ENCODE assay signal across 8 cellular contexts in the genomic region with DNA sequence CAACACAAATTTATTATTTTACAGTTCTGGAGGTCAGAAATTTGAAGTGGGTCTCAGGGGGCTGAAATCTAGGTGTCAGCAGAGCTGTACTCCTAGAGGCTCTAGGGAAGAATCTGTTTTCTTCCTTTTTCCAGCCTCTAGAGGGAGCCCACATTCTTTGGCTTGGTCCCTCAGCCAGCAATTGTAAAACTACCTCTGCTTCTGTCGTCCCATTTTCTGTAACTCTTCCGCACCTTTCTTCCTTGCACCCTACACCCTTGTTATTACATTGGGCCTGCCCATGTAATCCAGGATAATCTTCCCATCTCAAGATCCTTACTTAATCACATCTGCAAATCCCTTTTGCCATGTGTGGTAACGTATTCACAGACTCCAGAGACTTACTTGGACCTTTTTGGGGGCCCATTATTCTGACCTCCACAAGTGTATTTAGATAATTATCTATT. TPM values are rescaled to one million over a fixed set of nuclear protein-coding genes. Genes with fewer than 3 reads are reported as not detected.
DNase-seq lines count a peak whose midpoint lies in the region; ATAC-seq, FAIRE-seq and TF ChIP-seq lines count a peak whose summit lies in the region.

No MANE protein-coding gene starts in this region.

- H2AFZ ChIP-seq in SU-DHL-6 (ENCODE audit: low read depth, low read length, severe bottlenecking): no peak overlapping the region

- H3K27ac ChIP-seq in SU-DHL-6 (ENCODE audit: low read depth, low read length) (no peak overlapping the region), kidney (ENCODE audit: low read depth in 2 of 2, low read length in 2 of 2) (no peak overlapping the region)

- no peaks in the 10 kb centered on the region for H3K79me2 ChIP-seq in SU-DHL-6 (ENCODE audit: insufficient read depth, low read length)

- H4K20me1 ChIP-seq in SU-DHL-6 (ENCODE audit: low read depth, low read length): no peaks in the 10 kb centered on the region

- H3K4me1 ChIP-seq in kidney (ENCODE audit: control insufficient read depth in 1 of 2, insufficient read depth in 1 of 2, low read depth in 1 of 2, low read length in 2 of 2): peaks cover 2 to 5% of the 10 kb centered on the region in 2 donors

- intact Hi-C loops in kidney (cut with DNase I): loop anchor here (5.0 kb wide), 1 partner anchor 68 kb away; no protein-coding TSS in a partner anchor

- H3K27me3 ChIP-seq in SU-DHL-6 (ENCODE audit: low read length) (no peaks in the 10 kb centered on the region), bronchial epithelial cell (ENCODE audit: control insufficient read depth, insufficient read depth, low read length) (no peaks in the 10 kb centered on the region)

- ATAC-seq in HG02973 (IDR thresholded peaks at IDR 0.05; ENCODE audit: unreplicated experiment): no peak

- DNase-seq in SIG-M5 treated with dmso at 0.1 percent for 504 hours (lab: John Stamatoyannopoulos, UW; ENCODE audit: unreplicated experiment) (peak; percentile 86), SIG-M5 (lab: John Stamatoyannopoulos, UW) (no peak), NCI-H128 (lab: John Stamatoyannopoulos, UW; ENCODE audit: unreplicated experiment) (peak; percentile 9), bronchial epithelial cell (ENCODE audit: low read depth) (peak; percentile 63), kidney (no peak)
- DNase-seq in stimulated activated CD4-positive, alpha-beta T cell treated with anti-CD3 and anti-CD28 coated beads, Interleukin-2, amount 100 ng/mL, for 4 hours (ENCODE audit: low read depth): peak; percentile 34

- peak overlapping the region; percentile 11 for H3K4me2 ChIP-seq in SU-DHL-6 (ENCODE audit: low read depth, low read length, poor library complexity, severe bottlenecking)

- no peaks in the 10 kb centered on the region for H3K9me2 ChIP-seq in SU-DHL-6 (replicated peaks; ENCODE audit: insufficient read depth, low read length)

- H3K4me3 ChIP-seq in SU-DHL-6 (ENCODE audit: insufficient read depth, low read length, poor library complexity, severe bottlenecking) (no peak overlapping the region), bronchial epithelial cell (ENCODE audit: low read depth, low read length) (no peak overlapping the region), kidney (ENCODE audit: low read length in 2 of 2) (no peak overlapping the region)

- H3K9ac ChIP-seq in SU-DHL-6 (ENCODE audit: low read length): no peak overlapping the region
- H3K9ac ChIP-seq in kidney (ENCODE audit: low read length in 2 of 2): no peak overlapping the region

- FAIRE-seq in bronchial epithelial cell (lab: Jason Lieb, UNC) (no peak), kidney (lab: Jason Lieb, UNC) (no peak)

- peak; percentile 62 for TF ChIP-seq CTCF in SU-DHL-6 (IDR thresholded peaks at IDR 0.05; ENCODE audit: insufficient read depth, low read length, poor library complexity, severe bottlenecking)
- peak; percentile 91 for TF ChIP-seq CTCF in bronchial epithelial cell (IDR thresholded peaks at IDR 0.05; ENCODE audit: insufficient read depth, low read length, severe bottlenecking)
- peak; percentile 82 for TF ChIP-seq CTCF in kidney (IDR thresholded peaks at IDR 0.05; ENCODE audit: borderline replicate concordance, extremely low read depth, insufficient read depth)

- no peaks in the 10 kb centered on the region for H3K9me3 ChIP-seq in SU-DHL-6 (ENCODE audit: insufficient read depth, low read length)
- H3K9me3 ChIP-seq in kidney (ENCODE audit: control insufficient read depth in 1 of 2, low read length in 2 of 2): no peaks in the 10 kb centered on the region

- H3K36me3 ChIP-seq in SU-DHL-6 (ENCODE audit: low read length) (no peaks in the 10 kb centered on the region), bronchial epithelial cell (ENCODE audit: control insufficient read depth, insufficient read depth, low read length) (no peaks in the 10 kb centered on the region), kidney (ENCODE audit: control insufficient read depth in 1 of 2, insufficient read depth in 2 of 2, low read length in 2 of 2) (no peaks in the 10 kb centered on the region)

- no peaks in the 10 kb centered on the region for H3F3A ChIP-seq in SU-DHL-6 (ENCODE audit: insufficient read depth)

RNA-seq across cellular contexts. Expression of a gene that starts 24.8 kb away (rescaled TPM):
- total RNA-seq in bronchial epithelial cell (6.7 and 9.7 TPM in 2 replicates), kidney (17.5 TPM)
- 27.9 TPM for polyA plus RNA-seq in kidney (ENCODE audit: insufficient read depth, low read depth, low replicate concordance)

RNA-seq across cellular contexts. Expression of a gene that starts 59.6 kb away (rescaled TPM):
- 120 and 212 TPM in 2 replicates for total RNA-seq in bronchial epithelial cell
- total RNA-seq in kidney: 467 TPM
- polyA plus RNA-seq in kidney (ENCODE audit: insufficient read depth, low read depth, low replicate concordance): 500 TPM

Comparison
In these comparisons a context has a peak if more than half of its experiments do, and no peak if none do; other contexts are left out.
1. DNase-seq: peak in SIG-M5 treated with dmso at 0.1 percent for 504 hours (single experiment), NCI-H128 (single experiment), bronchial epithelial cell (single experiment) and stimulated activated CD4-positive, alpha-beta T cell treated with anti-CD3 and anti-CD28 coated beads, Interleukin-2, amount 100 ng/mL, for 4 hours (single experiment); none in SIG-M5 (single experiment) and kidney (single experiment).
2. Peak in every context shown above with its lines, with median percentiles within 50 percentile points of each other: CTCF ChIP-seq.